ENCODE assay signal across 4 cellular contexts in the genomic region with DNA sequence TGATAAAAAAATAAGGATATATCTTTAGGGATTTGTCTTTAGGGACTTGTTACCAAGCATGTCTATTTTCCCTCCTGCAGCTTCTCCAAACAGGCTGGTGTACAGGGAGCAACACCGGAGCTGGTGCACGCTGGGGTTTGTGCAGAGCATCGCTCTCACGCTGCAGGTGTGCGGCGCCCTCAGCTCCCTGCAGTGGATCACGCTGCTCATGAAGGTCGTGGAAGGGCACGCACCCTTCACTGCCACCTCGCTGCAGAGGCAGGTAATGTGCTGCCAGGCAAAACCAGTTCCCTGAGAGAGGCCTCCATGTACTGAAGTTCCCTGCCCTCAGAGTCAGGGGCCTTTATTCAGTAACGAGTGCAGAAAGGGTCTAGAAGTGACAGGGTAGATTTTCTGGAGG. TPM values are rescaled to one million over a fixed set of nuclear protein-coding genes. Genes with fewer than 3 reads are reported as not detected.
"Had no signal": no experiment of that assay in that cellular context is flagged by ENCODE, and none has a peak within 500 bp of the region (broad histone marks: within the 10 kb centered on the region; RNA-seq: fewer than 3 reads in every experiment).

No MANE protein-coding gene starts in this region.

RNA-seq across cellular contexts. Expression of a gene that starts 58.0 kb away (rescaled TPM):
- total RNA-seq: HepG2, HT-29, HT1080, K562 had no signal
